In the genomic region with DNA sequence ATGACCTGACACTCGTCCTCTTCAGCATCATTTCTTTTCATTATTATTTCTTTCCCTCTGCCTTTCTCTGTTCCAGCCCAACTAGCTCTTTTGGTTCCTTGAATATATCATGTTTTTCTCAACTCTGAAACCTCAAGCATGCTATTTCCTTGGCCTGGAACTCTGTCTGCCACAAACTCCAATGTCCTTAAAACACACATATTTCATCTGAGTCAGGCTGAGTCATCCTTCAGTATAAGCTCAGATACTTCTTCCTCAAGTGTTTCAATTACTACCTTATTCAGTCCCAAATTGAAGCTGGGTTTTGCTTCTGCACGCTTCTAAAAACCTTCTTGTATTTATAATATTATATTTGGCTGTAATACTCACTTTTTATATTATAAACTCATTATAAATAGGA, we compare ENCODE assay signal across 15 cellular contexts.
A peak's percentile ranks its signal among the peaks of the same experiment; 100 is the strongest.
DNase-seq lines count a peak whose midpoint lies in the region; ATAC-seq, FAIRE-seq and TF ChIP-seq lines count a peak whose summit lies in the region.
"Had no signal": no experiment of that assay in that cellular context is flagged by ENCODE, and none has a peak within 500 bp of the region (broad histone marks: within the 10 kb centered on the region; RNA-seq: fewer than 3 reads in every experiment).

No MANE protein-coding gene starts in this region.

- H3K27me3 Mint-ChIP-seq in activated CD8-positive, alpha-beta T cell treated with anti-CD3 and anti-CD28 coated beads for 36 hours: no peaks in the 10 kb centered on the region
- no peaks in the 10 kb centered on the region for H3K27me3 Mint-ChIP-seq in WTC11 (ENCODE audit: low read depth)
- H3K27me3 Mint-ChIP-seq in CD8-positive, alpha-beta memory T cell: no peaks in the 10 kb centered on the region
- H3K27me3 Mint-ChIP-seq: activated T-helper 17 cell treated with anti-CD3 and anti-CD28 coated beads, Interleukin-2, amount 50 U/mL, for 72 hours; CD4-positive, alpha-beta memory T cell had no signal

- H3K4me1 ChIP-seq in mesodermal cell (ENCODE audit: control insufficient read depth, insufficient read depth, low read length, poor library complexity, severe bottlenecking): peaks cover 16% of the 10 kb centered on the region
- no peaks in the 10 kb centered on the region for H3K4me1 ChIP-seq in CD8-positive, alpha-beta memory T cell (ENCODE audit: insufficient read depth, low read length)
- H3K4me1 ChIP-seq: HAP-1 had no signal

- CTCF ChIA-PET in activated CD8-positive, alpha-beta T cell treated with anti-CD3 and anti-CD28 coated beads for 36 hours (lab: Charles Lee): no interaction called here
- CTCF ChIA-PET in WTC11 (lab: Charles Lee): interaction anchor here (1.2 kb wide), 1 partner anchor 28 kb away, joined by 3 read pairs; no protein-coding TSS in a partner anchor
- CTCF ChIA-PET in CD8-positive, alpha-beta memory T cell (lab: Charles Lee): no interaction called here

- no peak overlapping the region for H3K27ac Mint-ChIP-seq in activated CD8-positive, alpha-beta T cell treated with anti-CD3 and anti-CD28 coated beads for 36 hours
- H3K27ac Mint-ChIP-seq in WTC11: no peak overlapping the region
- H3K27ac Mint-ChIP-seq in CD8-positive, alpha-beta memory T cell: no peak overlapping the region
- H3K27ac Mint-ChIP-seq: activated T-helper 17 cell treated with anti-CD3 and anti-CD28 coated beads, Interleukin-2, amount 50 U/mL, for 72 hours; CD4-positive, alpha-beta memory T cell; endodermal cell had no signal

- POLR2A ChIA-PET in activated CD8-positive, alpha-beta T cell treated with anti-CD3 and anti-CD28 coated beads for 36 hours (lab: Charles Lee): no interaction called here
- POLR2A ChIA-PET in WTC11 (lab: Charles Lee): no interaction called here
- POLR2A ChIA-PET in CD8-positive, alpha-beta memory T cell (lab: Charles Lee): no interaction called here

- no peaks in the 10 kb centered on the region for H3K9me3 ChIP-seq in mesodermal cell (ENCODE audit: control insufficient read depth, low read length)
- no peaks in the 10 kb centered on the region for H3K9me3 ChIP-seq in CD8-positive, alpha-beta memory T cell (ENCODE audit: low read length)
- H3K9me3 ChIP-seq: HAP-1, suprapubic skin had no signal

- H3K36me3 ChIP-seq in bronchial epithelial cell (ENCODE audit: control insufficient read depth, insufficient read depth, low read length) (no peaks in the 10 kb centered on the region), mesodermal cell (ENCODE audit: control insufficient read depth, insufficient read depth, low read length) (no peaks in the 10 kb centered on the region)
- H3K36me3 ChIP-seq in CD8-positive, alpha-beta memory T cell (ENCODE audit: insufficient read depth, low read length): no peaks in the 10 kb centered on the region
- H3K36me3 ChIP-seq: HAP-1, suprapubic skin had no signal

- H3K9me3 Mint-ChIP-seq in activated CD8-positive, alpha-beta T cell treated with anti-CD3 and anti-CD28 coated beads for 36 hours: peaks cover 7% of the 10 kb centered on the region
- no peaks in the 10 kb centered on the region for H3K9me3 Mint-ChIP-seq in WTC11
- peaks cover 0 to 14% (median 8%) of the 10 kb centered on the region in 5 donors for H3K9me3 Mint-ChIP-seq in CD8-positive, alpha-beta memory T cell
- H3K9me3 Mint-ChIP-seq: endodermal cell had no signal

- WGBS in mesodermal cell (ENCODE audit: insufficient coverage in 2 of 2), 2 experiments: 69 to 100% methylated on average over 1 of the region's 2 CpGs

- H3K4me3 Mint-ChIP-seq in activated CD8-positive, alpha-beta T cell treated with anti-CD3 and anti-CD28 coated beads for 36 hours: no peak overlapping the region
- no peak overlapping the region for H3K4me3 Mint-ChIP-seq in WTC11
- H3K4me3 Mint-ChIP-seq in CD8-positive, alpha-beta memory T cell: no peak overlapping the region
- H3K4me3 Mint-ChIP-seq: activated T-helper 17 cell treated with anti-CD3 and anti-CD28 coated beads, Interleukin-2, amount 50 U/mL, for 72 hours; CD4-positive, alpha-beta memory T cell; endodermal cell had no signal

- TF ChIP-seq CTCF in AG09309 (IDR thresholded peaks at IDR 0.05; ENCODE audit: control insufficient read depth, insufficient read depth, low read depth, low read length, missing control alignments) (no peak), bronchial epithelial cell (IDR thresholded peaks at IDR 0.05; ENCODE audit: insufficient read depth, low read length, severe bottlenecking) (no peak), WTC11 (IDR thresholded peaks at IDR 0.05) (no peak)
- no peak for TF ChIP-seq CTCF in activated CD8-positive, alpha-beta T cell treated with anti-CD3 and anti-CD28 coated beads for 36 hours (IDR thresholded peaks at IDR 0.05)

- FAIRE-seq in bronchial epithelial cell (lab: Jason Lieb, UNC): no peak
- FAIRE-seq: GM18507 had no signal

- H3K36me3 Mint-ChIP-seq in activated CD8-positive, alpha-beta T cell treated with anti-CD3 and anti-CD28 coated beads for 36 hours (ENCODE audit: low read depth): no peaks in the 10 kb centered on the region
- no peaks in the 10 kb centered on the region for H3K36me3 Mint-ChIP-seq in WTC11
- no peaks in the 10 kb centered on the region for H3K36me3 Mint-ChIP-seq in CD8-positive, alpha-beta memory T cell
- H3K36me3 Mint-ChIP-seq: CD4-positive, alpha-beta memory T cell had no signal

- intact Hi-C loops in activated CD8-positive, alpha-beta T cell treated with anti-CD3 and anti-CD28 coated beads for 36 hours (cut with micrococcal nuclease): no loop called here

- H3K4me3 ChIP-seq in AG09309 (ENCODE audit: control insufficient read depth, low read depth, low read length): no peak overlapping the region
- no peak overlapping the region for H3K4me3 ChIP-seq in bronchial epithelial cell (ENCODE audit: low read depth, low read length)
- no peak overlapping the region for H3K4me3 ChIP-seq in mesodermal cell (ENCODE audit: extremely low read depth, insufficient read depth, low read length, poor library complexity, severe bottlenecking)
- no peak overlapping the region for H3K4me3 ChIP-seq in CD8-positive, alpha-beta memory T cell (ENCODE audit: low read length)
- H3K4me3 ChIP-seq: HAP-1, suprapubic skin had no signal

- H3K4me1 Mint-ChIP-seq in activated CD8-positive, alpha-beta T cell treated with anti-CD3 and anti-CD28 coated beads for 36 hours (ENCODE audit: low read depth): no peaks in the 10 kb centered on the region
- H3K4me1 Mint-ChIP-seq in WTC11: no peaks in the 10 kb centered on the region
- H3K4me1 Mint-ChIP-seq in CD8-positive, alpha-beta memory T cell: no peaks in the 10 kb centered on the region
- H3K4me1 Mint-ChIP-seq: activated T-helper 17 cell treated with anti-CD3 and anti-CD28 coated beads, Interleukin-2, amount 50 U/mL, for 72 hours; CD4-positive, alpha-beta memory T cell; endodermal cell had no signal

- no peak for ATAC-seq in activated CD8-positive, alpha-beta T cell treated with anti-CD3 and anti-CD28 coated beads for 36 hours
- ATAC-seq in HG03378 (IDR thresholded peaks at IDR 0.05; ENCODE audit: unreplicated experiment) (no peak), WTC11 (no peak)
- ATAC-seq: activated T-helper 17 cell treated with anti-CD3 and anti-CD28 coated beads, Interleukin-2, amount 50 U/mL, for 72 hours had no signal

- peak overlapping the region; percentile 58 for H3K27ac ChIP-seq in mesodermal cell (ENCODE audit: low read depth, low read length, severe bottlenecking)
- no peak overlapping the region for H3K27ac ChIP-seq in CD8-positive, alpha-beta memory T cell (ENCODE audit: low read depth, low read length)
- H3K27ac ChIP-seq: suprapubic skin had no signal

- DNase-seq in AG09309 (ENCODE audit: low read depth): peak; percentile 77
- DNase-seq in Kasumi-1 (lab: John Stamatoyannopoulos, UW): peak; percentile 48 to 54
- DNase-seq in bronchial epithelial cell (ENCODE audit: low read depth): peak; percentile 81
- no peak for DNase-seq in activated CD8-positive, alpha-beta T cell treated with anti-CD3 and anti-CD28 coated beads for 36 hours
- no peak for DNase-seq in WTC11 (ENCODE audit: low spot score)
- DNase-seq in CD8-positive, alpha-beta memory T cell: no peak
- DNase-seq: CD4-positive, alpha-beta memory T cell; endodermal cell; NCI-H524 had no signal

- H3K27me3 ChIP-seq in bronchial epithelial cell (ENCODE audit: control insufficient read depth, insufficient read depth, low read length): no peaks in the 10 kb centered on the region
- no peaks in the 10 kb centered on the region for H3K27me3 ChIP-seq in CD8-positive, alpha-beta memory T cell (ENCODE audit: insufficient read depth, low read length, poor library complexity, severe bottlenecking)
- H3K27me3 ChIP-seq: suprapubic skin had no signal

TF ChIP-seq in WTC11, 78 proteins besides CTCF, POLR2A, EP300 and RAD21 (continues in another document):
- TF ChIP-seq ZNF317 (CRISPR knock-in tag; IDR thresholded peaks at IDR 0.05; ENCODE audit: borderline replicate concordance, low read depth): no peak
- TF ChIP-seq, protein P1, sequence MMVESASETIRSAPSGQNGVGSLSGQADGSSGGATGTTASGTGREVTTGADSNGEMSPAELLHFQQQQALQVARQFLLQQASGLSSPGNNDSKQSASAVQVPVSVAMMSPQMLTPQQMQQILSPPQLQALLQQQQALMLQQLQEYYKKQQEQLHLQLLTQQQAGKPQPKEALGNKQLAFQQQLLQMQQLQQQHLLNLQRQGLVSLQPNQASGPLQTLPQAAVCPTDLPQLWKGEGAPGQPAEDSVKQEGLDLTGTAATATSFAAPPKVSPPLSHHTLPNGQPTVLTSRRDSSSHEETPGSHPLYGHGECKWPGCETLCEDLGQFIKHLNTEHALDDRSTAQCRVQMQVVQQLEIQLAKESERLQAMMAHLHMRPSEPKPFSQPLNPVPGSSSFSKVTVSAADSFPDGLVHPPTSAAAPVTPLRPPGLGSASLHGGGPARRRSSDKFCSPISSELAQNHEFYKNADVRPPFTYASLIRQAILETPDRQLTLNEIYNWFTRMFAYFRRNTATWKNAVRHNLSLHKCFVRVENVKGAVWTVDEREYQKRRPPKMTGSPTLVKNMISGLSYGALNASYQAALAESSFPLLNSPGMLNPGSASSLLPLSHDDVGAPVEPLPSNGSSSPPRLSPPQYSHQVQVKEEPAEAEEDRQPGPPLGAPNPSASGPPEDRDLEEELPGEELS (CRISPR knock-in tag; IDR thresholded peaks at IDR 0.05): no peak
- TF ChIP-seq, protein P2, sequence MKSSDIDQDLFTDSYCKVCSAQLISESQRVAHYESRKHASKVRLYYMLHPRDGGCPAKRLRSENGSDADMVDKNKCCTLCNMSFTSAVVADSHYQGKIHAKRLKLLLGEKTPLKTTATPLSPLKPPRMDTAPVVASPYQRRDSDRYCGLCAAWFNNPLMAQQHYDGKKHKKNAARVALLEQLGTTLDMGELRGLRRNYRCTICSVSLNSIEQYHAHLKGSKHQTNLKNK (CRISPR knock-in tag; IDR thresholded peaks at IDR 0.05): no peak
- TF ChIP-seq NFATC4 (CRISPR knock-in tag; IDR thresholded peaks at IDR 0.05): no peak
- TF ChIP-seq EMX1 (CRISPR knock-in tag; IDR thresholded peaks at IDR 0.05): no peak
- TF ChIP-seq MYBL2 (CRISPR knock-in tag; IDR thresholded peaks at IDR 0.05): no peak
- no peak for TF ChIP-seq JUN (CRISPR knock-in tag; IDR thresholded peaks at IDR 0.05)
- TF ChIP-seq ZNF219 (CRISPR knock-in tag; IDR thresholded peaks at IDR 0.05; ENCODE audit: borderline replicate concordance): no peak
- TF ChIP-seq SP1 (CRISPR knock-in tag; conservative IDR thresholded peaks at IDR 0.05): no peak
- TF ChIP-seq ZBTB21 (CRISPR knock-in tag; IDR thresholded peaks at IDR 0.05; ENCODE audit: borderline replicate concordance): no peak
- no peak for TF ChIP-seq ZNF416 (CRISPR knock-in tag; IDR thresholded peaks at IDR 0.05)

Comparison
In these comparisons a context has a peak if more than half of its experiments do, and no peak if none do; other contexts are left out.
1. DNase-seq: peak in AG09309 (single experiment), Kasumi-1 (2 of 2) and bronchial epithelial cell (single experiment); none in activated CD8-positive, alpha-beta T cell treated with anti-CD3 and anti-CD28 coated beads for 36 hours (single experiment), WTC11 (single experiment) and CD8-positive, alpha-beta memory T cell (0 of 5).